1 cellular context compared by ENCODE assay signal in genomic region chr11:5684627-5685362, GRCh38.
A peak's percentile ranks its signal among the peaks of the same experiment; 100 is the strongest.
TF ChIP-seq lines count a peak whose summit lies in the region.

TSS of gene TRIM5 (minus strand) at chr11:5685074. CDS start at chr11:5680177, 4,897 bp downstream.

TF ChIP-seq in H1, 55 proteins besides CTCF, POLR2A, EP300 and RAD21:
- no peak for TF ChIP-seq MAX (IDR thresholded peaks at IDR 0.05)
- TF ChIP-seq HDAC2 (IDR thresholded peaks at IDR 0.05; ENCODE audit: borderline replicate concordance in 1 of 2, low read depth in 2 of 2, low read length in 2 of 2) = peak in 1 of 2 experiments; percentile 80; a peak in 1 of 4 replicates
- TF ChIP-seq SIN3A (conservative IDR thresholded peaks at IDR 0.05 in 1 of 2, IDR thresholded peaks at IDR 0.05 in 1 of 2; ENCODE audit: low read depth in 1 of 2, low read length in 2 of 2) = peak in 1 of 2 experiments; percentile 71; a peak in 2 of 4 replicates
- TF ChIP-seq CHD7 (IDR thresholded peaks at IDR 0.05; ENCODE audit: insufficient replicate concordance, low read length) = peak; percentile 46
- peak; percentile 94 for TF ChIP-seq ASH2L (IDR thresholded peaks at IDR 0.05; ENCODE audit: low read length)
- no peak; the same call in 1 of the 2 replicates for TF ChIP-seq CREB1 (IDR thresholded peaks at IDR 0.05)
- TF ChIP-seq TBP (IDR thresholded peaks at IDR 0.05; ENCODE audit: low read depth, low read length) = peak; percentile 50; the same call in 1 of the 2 replicates
- TF ChIP-seq RBBP5 (IDR thresholded peaks at IDR 0.05; ENCODE audit: borderline replicate concordance, low read depth, low read length) = peak; percentile 80
- peak; percentile 67 for TF ChIP-seq TAF1 (IDR thresholded peaks at IDR 0.05; ENCODE audit: low read depth, low read length)
- 0 out of 2 replicates have a peak, but pooled peaks have one; percentile 6 for TF ChIP-seq SP1 (IDR thresholded peaks at IDR 0.05; ENCODE audit: low read depth, low read length)
- no peak for TF ChIP-seq SP4 (IDR thresholded peaks at IDR 0.05; ENCODE audit: low read length)
- TF ChIP-seq POLR2AphosphoS5 (IDR thresholded peaks at IDR 0.05; ENCODE audit: low read depth, low read length) = peak; percentile 68
- 0 out of 2 replicates have a peak, but pooled peaks have one; percentile 29 for TF ChIP-seq PHF8 (conservative IDR thresholded peaks at IDR 0.05; ENCODE audit: low read depth, low read length)
- TF ChIP-seq BACH1 (IDR thresholded peaks at IDR 0.05; ENCODE audit: low read length) = peak; percentile 33; the same call in 1 of the 2 replicates
- TF ChIP-seq EGR1 (IDR thresholded peaks at IDR 0.05; ENCODE audit: borderline replicate concordance, low read depth, low read length) = peak; percentile 76
- TF ChIP-seq ATF3 (IDR thresholded peaks at IDR 0.05; ENCODE audit: insufficient read depth, low read depth, low read length) = no peak
TF ChIP-seq in H1: peak in this region for 12.
